ENCODE assay signal across 8 cellular contexts in genomic region chr13:99916366-99917103, GRCh38. TPM values are rescaled to one million over a fixed set of nuclear protein-coding genes. Genes with fewer than 3 reads are reported as not detected.
DNase-seq lines count a peak whose midpoint lies in the region; ATAC-seq, FAIRE-seq and TF ChIP-seq lines count a peak whose summit lies in the region.

No MANE protein-coding gene starts in this region.

- H3K9me3 ChIP-seq in CD4-positive, alpha-beta memory T cell (ENCODE audit: control insufficient read depth in 1 of 2, low read length in 2 of 2) = no peaks in the 10 kb centered on the region
- H3K9me3 ChIP-seq in spleen = no peaks in the 10 kb centered on the region

- peak; percentile 66 to 95 (median 81) for TF ChIP-seq CTCF in spleen (IDR thresholded peaks at IDR 0.05 in 8 of 11, conservative IDR thresholded peaks at IDR 0.05 in 3 of 11)

- POLR2A ChIA-PET in CD4-positive, alpha-beta memory T cell (lab: Charles Lee; ENCODE audit: partially characterized antibody) = interaction anchor here (0.8 kb wide), 1 partner anchor 260 kb away, joined by 3 read pairs; no protein-coding TSS in a partner anchor

- no peaks in the 10 kb centered on the region for H3K9me3 Mint-ChIP-seq in CD4-positive, alpha-beta memory T cell

- H3K27ac Mint-ChIP-seq in CD4-positive, alpha-beta memory T cell = no peak overlapping the region

- ATAC-seq in HG03196 (IDR thresholded peaks at IDR 0.05; ENCODE audit: unreplicated experiment) = peak; percentile 79
- ATAC-seq in GM19467 (IDR thresholded peaks at IDR 0.05; ENCODE audit: unreplicated experiment) = no peak

- H3K4me3 Mint-ChIP-seq in CD4-positive, alpha-beta memory T cell = no peak overlapping the region

- H3K27ac ChIP-seq in CD4-positive, alpha-beta memory T cell (ENCODE audit: low read depth, low read length) = no peak overlapping the region
- no peak overlapping the region for H3K27ac ChIP-seq in spleen

- peaks cover 0 to 2% of the 10 kb centered on the region in 2 donors for H3K27me3 Mint-ChIP-seq in CD4-positive, alpha-beta memory T cell

- DNase-seq in CD4-positive, alpha-beta memory T cell = peak; percentile 45 to 52 (median 49)
- peak; percentile 54 for DNase-seq in GM18507 (ENCODE audit: extremely low spot score, insufficient read length, low read depth)
- DNase-seq in NCI-H446 treated with DMSO at 0.1 percent for 48 hours (lab: John Stamatoyannopoulos, UW) = peak; percentile 54
- peak; percentile 29 for DNase-seq in amniotic stem cell (lab: John Stamatoyannopoulos, UW)
- peak; percentile 82 for DNase-seq in hepatic stellate cell (ENCODE audit: low spot score)
- DNase-seq in spleen = no peak

- CTCF ChIA-PET in CD4-positive, alpha-beta memory T cell (lab: Charles Lee; ENCODE audit: partially characterized antibody) = interaction anchor here (0.7 to 6.4 kb wide), 27 partner anchors 9 to 606 kb away, joined by 3 to 78 read pairs (median 3); no protein-coding TSS in a partner anchor

- H3K27me3 ChIP-seq in CD4-positive, alpha-beta memory T cell (ENCODE audit: insufficient read depth, low read length) = no peaks in the 10 kb centered on the region
- H3K27me3 ChIP-seq in spleen (replicated peaks in 1 of 7) = peaks cover 0 to 41% (median 3%) of the 10 kb centered on the region in 7 donors

- H3K4me1 ChIP-seq in CD4-positive, alpha-beta memory T cell (ENCODE audit: insufficient read depth, low read length) = peaks cover 24% of the 10 kb centered on the region
- no peaks in the 10 kb centered on the region for H3K4me1 ChIP-seq in spleen

- TF ChIP-seq POLR2A in spleen (IDR thresholded peaks at IDR 0.05) = no peak

- H3K36me3 Mint-ChIP-seq in CD4-positive, alpha-beta memory T cell = no peaks in the 10 kb centered on the region

- H3K4me3 ChIP-seq in CD4-positive, alpha-beta memory T cell (ENCODE audit: low read length in 2 of 2) = no peak overlapping the region
- H3K4me3 ChIP-seq in spleen = no peak overlapping the region

- intact Hi-C loops in CD4-positive, alpha-beta memory T cell (cut with micrococcal nuclease) = loop anchor here (1.0 kb wide), 4 partner anchors 260 to 598 kb away; no protein-coding TSS in a partner anchor
- intact Hi-C loops in spleen (cut with DNase I; ENCODE audit: low total_unique reads) = loop anchor here (5.0 kb wide), 3 partner anchors 259 to 596 kb away; no protein-coding TSS in a partner anchor

- peak; percentile 80 for FAIRE-seq in GM18507 (lab: Jason Lieb, UNC)

- 40 to 47% (median 43%) methylated on average over 10 of the region's 10 CpGs for WGBS in spleen, 5 donors

- peaks cover 12 to 21% (median 18%) of the 10 kb centered on the region in 4 donors for H3K4me1 Mint-ChIP-seq in CD4-positive, alpha-beta memory T cell

- H3K36me3 ChIP-seq in CD4-positive, alpha-beta memory T cell (ENCODE audit: insufficient read depth, low read length) = no peaks in the 10 kb centered on the region
- no peaks in the 10 kb centered on the region for H3K36me3 ChIP-seq in spleen

RNA-seq across cellular contexts. Expression of gene ZIC5, which starts 55.0 kb away (rescaled TPM):
- total RNA-seq in CD4-positive, alpha-beta memory T cell = not detected
- polyA plus RNA-seq in CD4-positive, alpha-beta memory T cell = not detected
- not detected for total RNA-seq in spleen
- not detected for polyA plus RNA-seq in spleen
